8 cellular contexts compared by ENCODE assay signal in genomic region chr10:124449170-124450009, GRCh38. TPM values are rescaled to one million over a fixed set of nuclear protein-coding genes. Genes with fewer than 3 reads are reported as not detected.
A peak's percentile ranks its signal among the peaks of the same experiment; 100 is the strongest.
DNase-seq lines count a peak whose midpoint lies in the region; ATAC-seq and TF ChIP-seq lines count a peak whose summit lies in the region.

No MANE protein-coding gene starts in this region.

- H3K36me3 ChIP-seq in SJCRH30: no peaks in the 10 kb centered on the region

- no peaks in the 10 kb centered on the region for H3K4me1 ChIP-seq in SJCRH30

- H3K27me3 Mint-ChIP-seq in glutamatergic neuron (ENCODE audit: unreplicated experiment): peaks cover 23% of the 10 kb centered on the region

- peaks cover 18% of the 10 kb centered on the region for H3K27me3 ChIP-seq in SJCRH30

- TF ChIP-seq CTCF in glutamatergic neuron (IDR thresholded peaks at IDR 0.05; ENCODE audit: partially characterized antibody, unreplicated experiment): no peak

- H3K36me3 Mint-ChIP-seq in glutamatergic neuron (ENCODE audit: unreplicated experiment): no peaks in the 10 kb centered on the region

- no peak overlapping the region for H3K27ac ChIP-seq in SJCRH30

- DNase-seq in NCI-H1417 (lab: John Stamatoyannopoulos, UW) (peak in 2 of 3 experiments; percentile 35 to 37), NCI-H1417 treated with DMSO at 0.1 percent for 48 hours (lab: John Stamatoyannopoulos, UW) (no peak), SJCRH30 (no peak), glutamatergic neuron (no peak), skeletal muscle cell (ENCODE audit: low read depth) (no peak), GM19238 (ENCODE audit: insufficient read length, low spot score) (no peak)

- no peak for ATAC-seq in GM18867 (IDR thresholded peaks at IDR 0.05; ENCODE audit: unreplicated experiment)
- ATAC-seq in HG03354 (IDR thresholded peaks at IDR 0.05; ENCODE audit: poor library complexity, severe bottlenecking, unreplicated experiment): no peak

- H3K4me3 Mint-ChIP-seq in glutamatergic neuron (ENCODE audit: unreplicated experiment): peak overlapping the region; percentile 69

- no peak overlapping the region for H3K27ac Mint-ChIP-seq in glutamatergic neuron (ENCODE audit: unreplicated experiment)

- H3K9me3 Mint-ChIP-seq in glutamatergic neuron (ENCODE audit: unreplicated experiment): peaks cover 7% of the 10 kb centered on the region

- peak overlapping the region; percentile 54 for H3K4me3 ChIP-seq in SJCRH30
- peak overlapping the region; percentile 21 for H3K4me3 ChIP-seq in skeletal muscle cell (ENCODE audit: low read depth, low read length)

- no peaks in the 10 kb centered on the region for H3K9me3 ChIP-seq in SJCRH30 (replicated peaks)

- H3K4me1 Mint-ChIP-seq in glutamatergic neuron (ENCODE audit: low read depth, unreplicated experiment): peaks cover 19% of the 10 kb centered on the region

RNA-seq across cellular contexts. Expression of gene NKX1-2, which starts 0.4 kb away (rescaled TPM):
- total RNA-seq in SJCRH30 (2014; rRNA removed; shearing (Covaris generic)): 0.24 and 0.56 TPM in 2 replicates
- 0.59 TPM for total RNA-seq in glutamatergic neuron (ENCODE audit: unreplicated experiment)

RNA-seq across cellular contexts. Expression of gene LHPP, which starts 12.2 kb away (rescaled TPM):
- total RNA-seq in SJCRH30 (2014; rRNA removed; shearing (Covaris generic)): 2.6 and 2.9 TPM in 2 replicates
- total RNA-seq in glutamatergic neuron (ENCODE audit: unreplicated experiment): 6.0 TPM

RNA-seq across cellular contexts. Expression of gene OAT, which starts 30.7 kb away (rescaled TPM):
- total RNA-seq in SJCRH30 (2014; rRNA removed; shearing (Covaris generic)): 99.3 and 99.4 TPM in 2 replicates
- 49.2 TPM for total RNA-seq in glutamatergic neuron (ENCODE audit: unreplicated experiment)

Comparison
In these comparisons a context has a peak if more than half of its experiments do, and no peak if none do; other contexts are left out.
1. DNase-seq: peak in NCI-H1417 (2 of 3); none in NCI-H1417 treated with DMSO at 0.1 percent for 48 hours (single experiment), SJCRH30 (0 of 2), glutamatergic neuron (single experiment), skeletal muscle cell (single experiment) and GM19238 (single experiment).